ENCODE assay signal across 12 cellular contexts in the genomic region with DNA sequence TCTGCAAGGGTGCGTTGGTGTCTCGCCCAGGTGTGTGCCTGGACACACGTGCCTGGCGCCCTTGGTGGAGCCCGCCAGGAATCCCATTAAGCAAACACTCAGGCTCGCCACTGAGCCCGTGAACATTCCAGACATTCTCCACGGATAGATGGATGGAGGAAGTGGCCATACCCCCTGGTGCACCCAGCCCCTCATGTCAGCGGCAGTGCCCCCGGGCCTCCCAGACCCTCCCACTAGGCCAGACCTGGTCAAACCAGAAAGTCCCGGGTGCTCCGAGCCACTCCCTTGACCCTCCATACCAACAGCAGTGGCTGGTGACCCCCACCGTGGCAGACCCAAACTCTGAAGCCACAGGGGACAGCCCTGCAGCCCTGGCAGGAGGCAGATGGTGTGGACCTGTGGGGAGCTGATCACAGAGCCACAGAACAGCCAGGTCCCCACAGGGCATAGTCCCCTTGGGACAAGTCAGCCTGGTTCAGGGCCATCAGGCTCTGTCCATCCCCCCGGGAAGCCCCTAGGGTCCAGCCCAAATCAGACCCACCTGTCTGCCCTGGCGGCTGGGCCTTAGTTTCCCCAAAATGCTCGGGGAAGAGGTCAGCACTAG. TPM values are rescaled to one million over a fixed set of nuclear protein-coding genes. Genes with fewer than 3 reads are reported as not detected.
DNase-seq lines count a peak whose midpoint lies in the region; ATAC-seq, FAIRE-seq and TF ChIP-seq lines count a peak whose summit lies in the region.
"Had no signal": no experiment of that assay in that cellular context is flagged by ENCODE, and none has a peak within 500 bp of the region (broad histone marks: within the 10 kb centered on the region; RNA-seq: fewer than 3 reads in every experiment).

No MANE protein-coding gene starts in this region.

- intact Hi-C loops in HepG2 (cut with micrococcal nuclease; ENCODE audit: unreplicated experiment), result loop anchor here (2.0 to 10.0 kb wide), 2 partner anchors 21 to 53 kb away; no protein-coding TSS in a partner anchor

- peaks cover 3 to 4% of the 10 kb centered on the region in 2 donors for H3K36me3 Mint-ChIP-seq in stimulated activated naive B cell treated with anti-CD40 and anti-IgM and Interleukin-4, amounts not matched to agents 10 μg/mL and 1 μg/mL and 100 μg/mL, for 72 hours
- H3K36me3 Mint-ChIP-seq: IgD-negative memory B cell had no signal

- POLR2A ChIA-PET in HepG2 (lab: Yijun Ruan, JAX), result interaction anchor here (1.0 to 7.9 kb wide), 11 partner anchors 8 to 353 kb away, joined by 3 to 203 read pairs (median 5); a partner anchor contains a TSS

- peak overlapping the region in 1 of 2 donors; percentile 50 for H3K4me3 Mint-ChIP-seq in stimulated activated naive B cell treated with anti-CD40 and anti-IgM and Interleukin-4, amounts not matched to agents 10 μg/mL and 1 μg/mL and 100 μg/mL, for 72 hours
- H3K4me3 Mint-ChIP-seq: IgD-negative memory B cell had no signal

- peak overlapping the region; percentile 37 for H3K27ac Mint-ChIP-seq in stimulated activated naive B cell treated with anti-CD40 and anti-IgM and Interleukin-4, amounts not matched to agents 10 μg/mL and 1 μg/mL and 100 μg/mL, for 72 hours
- H3K27ac Mint-ChIP-seq: IgD-negative memory B cell had no signal

- H3K27me3 Mint-ChIP-seq in stimulated activated naive B cell treated with anti-CD40 and anti-IgM and Interleukin-4, amounts not matched to agents 10 μg/mL and 1 μg/mL and 100 μg/mL, for 72 hours, result peaks cover 29 to 37% of the 10 kb centered on the region in 2 donors

- H3K27ac ChIP-seq in HepG2 (ENCODE audit: extremely low read length, insufficient read depth, low read length), result peak overlapping the region; percentile 96
- H3K27ac ChIP-seq: cardiac muscle cell had no signal

- H2AFZ ChIP-seq in HepG2 (ENCODE audit: low read length), result no peak overlapping the region

- no peak for TF ChIP-seq CTCF in HepG2 (CRISPR knock-in tag; IDR thresholded peaks at IDR 0.05)

- FAIRE-seq in HepG2 (lab: Jason Lieb, UNC), result no peak

- peaks cover 44% of the 10 kb centered on the region for H3K79me2 ChIP-seq in HepG2 (ENCODE audit: insufficient read depth, low read length)

- TF ChIP-seq RAD21 in HepG2 (CRISPR knock-in tag; IDR thresholded peaks at IDR 0.05), result no peak

- no TSS peak for BruUV-seq in HepG2 (replicated peaks; lab: Mats Ljungman, UMichigan)

- peak overlapping the region; percentile 92 for H3K9ac ChIP-seq in HepG2 (ENCODE audit: insufficient read depth, low read depth, low read length)

- H3K4me3 ChIP-seq in H7 (ENCODE audit: insufficient read depth, low read depth, low read length) (no peak overlapping the region), HepG2 (replicated peaks in 1 of 3; ENCODE audit: insufficient read depth in 1 of 3, low read depth in 2 of 3, low read length in 3 of 3) (peak overlapping the region in 2 of 3 experiments; percentile 11 to 94; a peak in 4 of 6 replicates)
- H3K4me3 ChIP-seq: cardiac muscle cell had no signal

- H3K9me3 Mint-ChIP-seq in stimulated activated naive B cell treated with anti-CD40 and anti-IgM and Interleukin-4, amounts not matched to agents 10 μg/mL and 1 μg/mL and 100 μg/mL, for 72 hours, result no peaks in the 10 kb centered on the region
- H3K9me3 Mint-ChIP-seq: IgD-negative memory B cell had no signal

- CTCF ChIA-PET in HepG2 (lab: Yijun Ruan, JAX; ENCODE audit: low intra/inter-chr PET ratio, low total read pairs), result no interaction called here

- H3K4me2 ChIP-seq in HepG2 (ENCODE audit: low read depth, low read length), result peak overlapping the region; percentile 83

- TF ChIP-seq POLR2A in HepG2 (IDR thresholded peaks at IDR 0.05; ENCODE audit: insufficient read depth in 1 of 2, low read depth in 2 of 2, low read length in 2 of 2), result no peak

- H3K27me3 ChIP-seq in H7 (ENCODE audit: control insufficient read depth, insufficient read depth, low read length) (peaks cover 13% of the 10 kb centered on the region), HepG2 (ENCODE audit: control insufficient read depth in 1 of 2, insufficient read depth in 2 of 2, low read length in 2 of 2) (no peaks in the 10 kb centered on the region; a peak in 1 of 5 replicates)

- ATAC-seq in HepG2 (no peak), GM21786 (IDR thresholded peaks at IDR 0.05; ENCODE audit: unreplicated experiment) (no peak), GM18520 (IDR thresholded peaks at IDR 0.05; ENCODE audit: unreplicated experiment) (no peak)
- no peak for ATAC-seq in stimulated activated naive B cell treated with anti-CD40 and anti-IgM and Interleukin-4, amounts not matched to agents 10 μg/mL and 1 μg/mL and 100 μg/mL, for 72 hours (replicated peaks)

- H3K36me3 ChIP-seq in H7 (replicated peaks; ENCODE audit: control insufficient read depth, insufficient read depth, low read length) (no peaks in the 10 kb centered on the region), HepG2 (replicated peaks in 1 of 2; ENCODE audit: control insufficient read depth in 1 of 2, insufficient read depth in 2 of 2, low read length in 2 of 2) (no peaks in the 10 kb centered on the region; a peak in 1 of 5 replicates)
- H3K36me3 ChIP-seq: cardiac muscle cell had no signal

- H3K4me1 ChIP-seq in HepG2 (ENCODE audit: insufficient read depth, low read length), result peaks cover 74% of the 10 kb centered on the region

- WGBS in HepG2 (ENCODE audit: low lambda C conversion rate), result 13% methylated on average over 6 of the region's 16 CpGs

- no peak for TF ChIP-seq EP300 in HepG2 (IDR thresholded peaks at IDR 0.05; ENCODE audit: low read depth in 2 of 2, low read length in 2 of 2)
- TF ChIP-seq EP300 in HepG2 (CRISPR knock-in tag; IDR thresholded peaks at IDR 0.05; ENCODE audit: borderline replicate concordance), result no peak

- H3K9me3 ChIP-seq in HepG2 (ENCODE audit: low read length), result no peaks in the 10 kb centered on the region

- DNase-seq in H7 (peak; percentile 75), astrocyte of the hippocampus (ENCODE audit: low read depth, low spot score) (peak; percentile 71), HepG2 (ENCODE audit: low spot score) (peak; percentile 60), KG1 (lab: John Stamatoyannopoulos, UW) (no peak), NCI-H446 (lab: John Stamatoyannopoulos, UW) (no peak)
- DNase-seq in stimulated activated naive B cell treated with anti-CD40 and anti-IgM and Interleukin-4, amounts not matched to agents 10 μg/mL and 1 μg/mL and 100 μg/mL, for 72 hours, result no peak
- DNase-seq: activated CD8-positive, alpha-beta memory T cell treated with anti-CD3 and anti-CD28 coated beads, Interleukin-2, amount 50 U/mL, for 4 hours; NCI-H345 had no signal

- H4K20me1 ChIP-seq in HepG2 (ENCODE audit: insufficient read depth, low read length), result 0 out of 2 replicates have a peak, but pooled peaks cover 5% of the 10 kb centered on the region

- in situ Hi-C loops in HepG2 (cut with HindIII; ENCODE audit: extremely low pct_ligation_motif_present, low pct_unique_long_range_greater_than_20kb), result no loop called here

- H3K4me1 Mint-ChIP-seq in stimulated activated naive B cell treated with anti-CD40 and anti-IgM and Interleukin-4, amounts not matched to agents 10 μg/mL and 1 μg/mL and 100 μg/mL, for 72 hours, result peaks cover 14 to 31% of the 10 kb centered on the region in 2 donors

RNA-seq across cellular contexts. Expression of a gene that starts 1.9 kb away (rescaled TPM):
- total RNA-seq in H7 (2014; rRNA removed; shearing (Covaris generic)), result 3.7 and 18.8 TPM in 2 replicates
- total RNA-seq in HepG2 (2016; rRNA removed; fragmentation: Illumina TruSeq; extraction: Trizol), result 55.6 and 89.3 TPM in 2 replicates
- 23.4 and 26.5 TPM in 2 replicates for total RNA-seq in HepG2 (2016; cell fraction: cytosol; rRNA removed; fragmentation: Illumina TruSeq; extraction: Trizol; ENCODE audit: low read depth)
- total RNA-seq in HepG2 (2016; cell fraction: insoluble cytoplasmic fraction; rRNA removed; fragmentation: Illumina TruSeq; extraction: Trizol), result 59.5 and 96.0 TPM in 2 replicates
- total RNA-seq in HepG2 (2016; cell fraction: membrane; rRNA removed; fragmentation: Illumina TruSeq; extraction: Trizol), result 40.7 and 48.2 TPM in 2 replicates
- 113 TPM in 2 replicates for total RNA-seq in HepG2 (2016; cell fraction: nucleus; rRNA removed; fragmentation: Illumina TruSeq; extraction: Trizol)
- 416 and 597 TPM in 2 replicates for polyA plus RNA-seq in HepG2 (2011; rRNA removed)
- polyA plus RNA-seq in HepG2 (2011; cell fraction: cytosol; rRNA removed), result 128 and 201 TPM in 2 replicates
- 5,456 and 6,377 TPM in 2 replicates for polyA plus RNA-seq in HepG2 (2011; cell fraction: nucleus; rRNA removed)
- polyA plus RNA-seq in HepG2 (2012), result 164 and 263 TPM in 2 replicates
- 26.4 and 28.2 TPM in 2 replicates for polyA plus RNA-seq in HepG2 (2016; cell fraction: cytosol; fragmentation: Illumina TruSeq; extraction: Trizol; ENCODE audit: low read depth)
- polyA plus RNA-seq in HepG2 (2016; cell fraction: insoluble cytoplasmic fraction; fragmentation: Illumina TruSeq; extraction: Trizol; ENCODE audit: low read depth), result 71.6 and 87.9 TPM in 2 replicates
- polyA plus RNA-seq in HepG2 (2016; cell fraction: membrane; fragmentation: Illumina TruSeq; extraction: Trizol; ENCODE audit: low read depth), result 43.4 and 44.2 TPM in 2 replicates
- 595 and 650 TPM in 2 replicates for polyA plus RNA-seq in HepG2 (2016; cell fraction: nucleus; fragmentation: Illumina TruSeq; extraction: Trizol; ENCODE audit: insufficient read depth, low read depth)
- 35.7 and 322 TPM in 2 replicates for polyA minus RNA-seq in HepG2 (2011; rRNA and poly(A)+ RNA removed; ENCODE audit: low replicate concordance)
- polyA minus RNA-seq in HepG2 (2011; cell fraction: cytosol; rRNA and poly(A)+ RNA removed), result 77.0 and 84.5 TPM in 2 replicates
- 292 and 312 TPM in 2 replicates for polyA minus RNA-seq in HepG2 (2011; cell fraction: nucleus; rRNA and poly(A)+ RNA removed)

RNA-seq across cellular contexts. Expression of a gene that starts 12.3 kb away (rescaled TPM):
- 27.0 and 36.0 TPM in 2 replicates for total RNA-seq in H7 (2014; rRNA removed; shearing (Covaris generic))
- total RNA-seq in HepG2 (2016; rRNA removed; fragmentation: Illumina TruSeq; extraction: Trizol), result 2.7 and 5.6 TPM in 2 replicates
- 0.71 and 1.1 TPM in 2 replicates for total RNA-seq in HepG2 (2016; cell fraction: cytosol; rRNA removed; fragmentation: Illumina TruSeq; extraction: Trizol; ENCODE audit: low read depth)
- total RNA-seq in HepG2 (2016; cell fraction: insoluble cytoplasmic fraction; rRNA removed; fragmentation: Illumina TruSeq; extraction: Trizol), result 2.5 and 6.4 TPM in 2 replicates
- 2.9 and 3.2 TPM in 2 replicates for total RNA-seq in HepG2 (2016; cell fraction: membrane; rRNA removed; fragmentation: Illumina TruSeq; extraction: Trizol)
- 6.8 and 8.5 TPM in 2 replicates for total RNA-seq in HepG2 (2016; cell fraction: nucleus; rRNA removed; fragmentation: Illumina TruSeq; extraction: Trizol)
- polyA plus RNA-seq in HepG2 (2011; rRNA removed), result 17.1 and 20.9 TPM in 2 replicates
- 13.5 and 14.1 TPM in 2 replicates for polyA plus RNA-seq in HepG2 (2011; cell fraction: cytosol; rRNA removed)
- 42.7 and 42.8 TPM in 2 replicates for polyA plus RNA-seq in HepG2 (2011; cell fraction: nucleus; rRNA removed)
- 20.6 and 20.8 TPM in 2 replicates for polyA plus RNA-seq in HepG2 (2012)
- polyA plus RNA-seq in HepG2 (2016; cell fraction: cytosol; fragmentation: Illumina TruSeq; extraction: Trizol; ENCODE audit: low read depth), result 1.3 and 1.4 TPM in 2 replicates
- polyA plus RNA-seq in HepG2 (2016; cell fraction: insoluble cytoplasmic fraction; fragmentation: Illumina TruSeq; extraction: Trizol; ENCODE audit: low read depth), result 3.6 and 3.8 TPM in 2 replicates
- 2.4 and 2.9 TPM in 2 replicates for polyA plus RNA-seq in HepG2 (2016; cell fraction: membrane; fragmentation: Illumina TruSeq; extraction: Trizol; ENCODE audit: low read depth)
- polyA plus RNA-seq in HepG2 (2016; cell fraction: nucleus; fragmentation: Illumina TruSeq; extraction: Trizol; ENCODE audit: insufficient read depth, low read depth), result 21.0 and 22.8 TPM in 2 replicates
- 5.4 and 7.9 TPM in 2 replicates for polyA minus RNA-seq in HepG2 (2011; rRNA and poly(A)+ RNA removed; ENCODE audit: low replicate concordance)
- 1.9 and 3.8 TPM in 2 replicates for polyA minus RNA-seq in HepG2 (2011; cell fraction: cytosol; rRNA and poly(A)+ RNA removed)
- polyA minus RNA-seq in HepG2 (2011; cell fraction: nucleus; rRNA and poly(A)+ RNA removed), result 11.6 and 13.4 TPM in 2 replicates

RNA-seq across cellular contexts. Expression of a gene that starts 12.9 kb away (rescaled TPM):
- total RNA-seq in H7 (2014; rRNA removed; shearing (Covaris generic)), result 69.0 and 74.6 TPM in 2 replicates
- 18.2 and 29.6 TPM in 2 replicates for total RNA-seq in HepG2 (2016; rRNA removed; fragmentation: Illumina TruSeq; extraction: Trizol)
- 52.0 and 58.7 TPM in 2 replicates for total RNA-seq in HepG2 (2016; cell fraction: cytosol; rRNA removed; fragmentation: Illumina TruSeq; extraction: Trizol; ENCODE audit: low read depth)
- 20.8 and 32.8 TPM in 2 replicates for total RNA-seq in HepG2 (2016; cell fraction: insoluble cytoplasmic fraction; rRNA removed; fragmentation: Illumina TruSeq; extraction: Trizol)
- total RNA-seq in HepG2 (2016; cell fraction: membrane; rRNA removed; fragmentation: Illumina TruSeq; extraction: Trizol), result 63.0 and 70.8 TPM in 2 replicates
- 23.5 and 24.2 TPM in 2 replicates for total RNA-seq in HepG2 (2016; cell fraction: nucleus; rRNA removed; fragmentation: Illumina TruSeq; extraction: Trizol)
- 22.3 and 31.6 TPM in 2 replicates for polyA plus RNA-seq in HepG2 (2011; rRNA removed)
- 18.7 and 21.9 TPM in 2 replicates for polyA plus RNA-seq in HepG2 (2011; cell fraction: cytosol; rRNA removed)
- 48.8 and 50.2 TPM in 2 replicates for polyA plus RNA-seq in HepG2 (2011; cell fraction: nucleus; rRNA removed)
- polyA plus RNA-seq in HepG2 (2012), result 24.8 and 28.9 TPM in 2 replicates
- polyA plus RNA-seq in HepG2 (2016; cell fraction: cytosol; fragmentation: Illumina TruSeq; extraction: Trizol; ENCODE audit: low read depth), result 54.2 and 64.1 TPM in 2 replicates
- polyA plus RNA-seq in HepG2 (2016; cell fraction: insoluble cytoplasmic fraction; fragmentation: Illumina TruSeq; extraction: Trizol; ENCODE audit: low read depth), result 20.0 and 24.6 TPM in 2 replicates
- 53.8 and 73.1 TPM in 2 replicates for polyA plus RNA-seq in HepG2 (2016; cell fraction: membrane; fragmentation: Illumina TruSeq; extraction: Trizol; ENCODE audit: low read depth)
- polyA plus RNA-seq in HepG2 (2016; cell fraction: nucleus; fragmentation: Illumina TruSeq; extraction: Trizol; ENCODE audit: insufficient read depth, low read depth), result 41.0 and 44.0 TPM in 2 replicates
- polyA minus RNA-seq in HepG2 (2011; rRNA and poly(A)+ RNA removed; ENCODE audit: low replicate concordance), result 25.5 and 31.1 TPM in 2 replicates
- polyA minus RNA-seq in HepG2 (2011; cell fraction: cytosol; rRNA and poly(A)+ RNA removed), result 12.7 and 21.4 TPM in 2 replicates
- polyA minus RNA-seq in HepG2 (2011; cell fraction: nucleus; rRNA and poly(A)+ RNA removed), result 27.7 and 32.9 TPM in 2 replicates

RNA-seq across cellular contexts. Expression of a gene that starts 39.3 kb away (rescaled TPM):
- 264 and 269 TPM in 2 replicates for total RNA-seq in H7 (2014; rRNA removed; shearing (Covaris generic))
- 240 and 336 TPM in 2 replicates for total RNA-seq in HepG2 (2016; rRNA removed; fragmentation: Illumina TruSeq; extraction: Trizol)
- 94.7 and 94.9 TPM in 2 replicates for total RNA-seq in HepG2 (2016; cell fraction: cytosol; rRNA removed; fragmentation: Illumina TruSeq; extraction: Trizol; ENCODE audit: low read depth)
- 233 and 351 TPM in 2 replicates for total RNA-seq in HepG2 (2016; cell fraction: insoluble cytoplasmic fraction; rRNA removed; fragmentation: Illumina TruSeq; extraction: Trizol)
- 97.2 and 101 TPM in 2 replicates for total RNA-seq in HepG2 (2016; cell fraction: membrane; rRNA removed; fragmentation: Illumina TruSeq; extraction: Trizol)
- total RNA-seq in HepG2 (2016; cell fraction: nucleus; rRNA removed; fragmentation: Illumina TruSeq; extraction: Trizol), result 84.2 and 97.2 TPM in 2 replicates
- polyA plus RNA-seq in HepG2 (2011; rRNA removed), result 88.1 and 107 TPM in 2 replicates
- polyA plus RNA-seq in HepG2 (2011; cell fraction: cytosol; rRNA removed), result 93.4 and 124 TPM in 2 replicates
- polyA plus RNA-seq in HepG2 (2011; cell fraction: nucleus; rRNA removed), result 50.1 and 56.3 TPM in 2 replicates
- polyA plus RNA-seq in HepG2 (2012), result 89.8 and 93.0 TPM in 2 replicates
- polyA plus RNA-seq in HepG2 (2016; cell fraction: cytosol; fragmentation: Illumina TruSeq; extraction: Trizol; ENCODE audit: low read depth), result 78.6 and 81.5 TPM in 2 replicates
- polyA plus RNA-seq in HepG2 (2016; cell fraction: insoluble cytoplasmic fraction; fragmentation: Illumina TruSeq; extraction: Trizol; ENCODE audit: low read depth), result 291 and 296 TPM in 2 replicates
- 74.1 and 77.8 TPM in 2 replicates for polyA plus RNA-seq in HepG2 (2016; cell fraction: membrane; fragmentation: Illumina TruSeq; extraction: Trizol; ENCODE audit: low read depth)
- 141 and 146 TPM in 2 replicates for polyA plus RNA-seq in HepG2 (2016; cell fraction: nucleus; fragmentation: Illumina TruSeq; extraction: Trizol; ENCODE audit: insufficient read depth, low read depth)
- polyA minus RNA-seq in HepG2 (2011; rRNA and poly(A)+ RNA removed; ENCODE audit: low replicate concordance), result 76.8 and 132 TPM in 2 replicates
- polyA minus RNA-seq in HepG2 (2011; cell fraction: cytosol; rRNA and poly(A)+ RNA removed), result 46.9 and 78.3 TPM in 2 replicates
- 15.8 and 16.4 TPM in 2 replicates for polyA minus RNA-seq in HepG2 (2011; cell fraction: nucleus; rRNA and poly(A)+ RNA removed)

Comparison
In these comparisons a context has a peak if more than half of its experiments do, and no peak if none do; other contexts are left out.
1. DNase-seq: peak in H7 (single experiment), astrocyte of the hippocampus (single experiment) and HepG2 (single experiment); none in stimulated activated naive B cell treated with anti-CD40 and anti-IgM and Interleukin-4, amounts not matched to agents 10 μg/mL and 1 μg/mL and 100 μg/mL, for 72 hours (single experiment), KG1 (single experiment) and NCI-H446 (0 of 2).